14 cellular contexts compared by ENCODE assay signal in the genomic region with DNA sequence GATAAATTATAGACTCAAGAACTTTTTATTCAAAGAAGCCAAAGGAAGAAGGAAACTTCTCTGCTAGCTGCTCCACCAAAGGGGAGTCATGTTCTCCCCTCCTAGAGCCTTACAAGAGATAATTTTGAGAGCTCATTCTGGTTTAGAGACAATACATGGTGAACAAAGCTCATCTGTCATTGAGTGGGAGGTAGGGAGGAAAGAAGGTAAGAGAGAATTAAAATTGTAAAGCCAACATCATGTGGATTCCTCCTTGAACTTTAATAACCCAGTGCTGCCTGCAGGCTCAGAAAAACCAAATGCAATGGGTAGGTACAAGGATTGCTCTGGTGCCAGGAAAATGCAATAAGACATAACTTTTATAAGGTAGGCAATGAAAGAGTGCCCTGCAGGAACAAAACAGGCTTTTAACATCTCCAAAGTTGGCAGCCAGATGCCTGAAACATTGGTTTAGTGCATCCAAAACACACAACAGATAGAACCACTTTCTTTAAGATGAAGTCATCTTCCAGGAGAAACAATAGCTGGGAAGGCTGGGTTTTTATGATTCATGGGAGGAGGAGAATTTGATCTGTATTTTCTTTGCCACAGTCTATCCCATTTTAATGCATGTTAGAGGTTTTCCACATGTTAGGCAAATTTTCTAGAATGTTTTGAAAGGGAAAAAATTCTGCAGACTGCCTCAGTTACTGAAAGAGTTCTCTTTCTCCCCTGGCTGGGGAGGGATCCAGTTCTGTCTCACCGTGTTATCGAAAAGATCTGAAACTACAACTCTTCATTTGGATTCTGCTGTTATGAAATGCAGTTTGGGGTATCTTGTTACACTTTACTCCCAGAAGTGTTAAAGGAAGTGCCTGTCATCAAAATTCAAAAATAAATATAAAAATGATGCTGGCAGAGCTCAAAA. TPM values are rescaled to one million over a fixed set of nuclear protein-coding genes. Genes with fewer than 3 reads are reported as not detected.
DNase-seq lines count a peak whose midpoint lies in the region; ATAC-seq and TF ChIP-seq lines count a peak whose summit lies in the region.
"Had no signal": no experiment of that assay in that cellular context is flagged by ENCODE, and none has a peak within 500 bp of the region (broad histone marks: within the 10 kb centered on the region; RNA-seq: fewer than 3 reads in every experiment).

No MANE protein-coding gene starts in this region.

- peaks cover 54% of the 10 kb centered on the region for H3K4me1 Mint-ChIP-seq in activated naive CD4-positive, alpha-beta T cell treated with anti-CD3 and anti-CD28 coated beads for 36 hours (ENCODE audit: low read depth)

- H3K9me3 Mint-ChIP-seq in activated naive CD4-positive, alpha-beta T cell treated with anti-CD3 and anti-CD28 coated beads for 36 hours, result no peaks in the 10 kb centered on the region
- no peaks in the 10 kb centered on the region for H3K9me3 Mint-ChIP-seq in activated naive CD4-positive, alpha-beta T cell treated with anti-CD3 and anti-CD28 coated beads, Interleukin-2, amount 50 U/mL, for 72 hours

- peaks cover 13 to 44% (median 26%) of the 10 kb centered on the region in 3 donors for H3K4me1 ChIP-seq in esophagus squamous epithelium
- H3K4me1 ChIP-seq: HAP-1 had no signal

- no peak for DNase-seq in activated naive CD4-positive, alpha-beta T cell treated with anti-CD3 and anti-CD28 coated beads for 36 hours
- no peak for DNase-seq in activated naive CD4-positive, alpha-beta T cell treated with anti-CD3 and anti-CD28 coated beads, Interleukin-2, amount 50 U/mL, for 72 hours (ENCODE audit: low spot score in 2 of 2)
- DNase-seq in SK-N-MC (ENCODE audit: low read depth, low spot score) (no peak), esophagus squamous epithelium (lab: John Stamatoyannopoulos, UW) (no peak), superior temporal gyrus (ENCODE audit: extremely low spot score) (peak; percentile 24), amygdala (lab: John Stamatoyannopoulos, UW) (no peak)
- no peak for DNase-seq in activated CD4-positive, CD25-positive, alpha-beta regulatory T cell (lab: John Stamatoyannopoulos, UW)
- DNase-seq: activated CD4-positive, alpha-beta T cell treated with anti-CD3 and anti-CD28 coated beads, Interleukin-2, amount 50 U/mL, for 4 hours; AML-193; heart left ventricle; spleen had no signal

- H3K36me3 ChIP-seq in SK-N-MC (ENCODE audit: insufficient read depth, low read length) (no peaks in the 10 kb centered on the region), esophagus squamous epithelium (no peaks in the 10 kb centered on the region)
- H3K36me3 ChIP-seq: HAP-1, heart left ventricle, spleen had no signal

- TF ChIP-seq CTCF in esophagus squamous epithelium (IDR thresholded peaks at IDR 0.05), result no peak

- CTCF ChIA-PET in activated naive CD4-positive, alpha-beta T cell treated with anti-CD3 and anti-CD28 coated beads for 36 hours (lab: Charles Lee), result interaction anchor here (0.6 to 9.7 kb wide), 6 partner anchors 11 to 611 kb away, joined by 3 to 105 read pairs (median 3); partner anchors contain the start of gene ARHGEF3

- no peaks in the 10 kb centered on the region for H3K27me3 Mint-ChIP-seq in activated naive CD4-positive, alpha-beta T cell treated with anti-CD3 and anti-CD28 coated beads for 36 hours (ENCODE audit: low read depth)

- H3K27me3 ChIP-seq in esophagus squamous epithelium, result no peaks in the 10 kb centered on the region
- H3K27me3 ChIP-seq: heart left ventricle, spleen had no signal

- H3K27ac ChIP-seq in SK-N-MC (peak overlapping the region; percentile 74), esophagus squamous epithelium (peak overlapping the region in 3 of 4 donors; percentile 52 to 53 (median 53))

- intact Hi-C loops in activated naive CD4-positive, alpha-beta T cell treated with anti-CD3 and anti-CD28 coated beads for 36 hours (cut with micrococcal nuclease), result no loop called here
- intact Hi-C loops in esophagus squamous epithelium (cut with DNase I), result no loop called here

- WGBS in esophagus squamous epithelium, 2 donors, result 17 to 27% methylated on average over 2 of the region's 2 CpGs

- H3K4me3 ChIP-seq in SK-N-MC, result peak overlapping the region; percentile 40; the same call in 1 of the 2 replicates
- no peak overlapping the region for H3K4me3 ChIP-seq in esophagus squamous epithelium
- H3K4me3 ChIP-seq: HAP-1, heart left ventricle, spleen had no signal

- TF ChIP-seq POLR2A in esophagus squamous epithelium (IDR thresholded peaks at IDR 0.05), result no peak

- H3K36me3 Mint-ChIP-seq in activated naive CD4-positive, alpha-beta T cell treated with anti-CD3 and anti-CD28 coated beads for 36 hours (ENCODE audit: low read depth), result no peaks in the 10 kb centered on the region
- H3K36me3 Mint-ChIP-seq in activated naive CD4-positive, alpha-beta T cell treated with anti-CD3 and anti-CD28 coated beads, Interleukin-2, amount 50 U/mL, for 72 hours, result peaks cover 0 to 6% of the 10 kb centered on the region in 2 donors

- H3K9me3 ChIP-seq in SK-N-MC (ENCODE audit: low read depth, low read length) (no peaks in the 10 kb centered on the region), esophagus squamous epithelium (no peaks in the 10 kb centered on the region)
- H3K9me3 ChIP-seq: HAP-1, heart left ventricle, spleen had no signal

- no peak for ATAC-seq in activated naive CD4-positive, alpha-beta T cell treated with anti-CD3 and anti-CD28 coated beads, Interleukin-2, amount 50 U/mL, for 72 hours
- no peak for ATAC-seq in HG03432 (IDR thresholded peaks at IDR 0.05; ENCODE audit: unreplicated experiment)
- ATAC-seq: heart left ventricle, Right ventricle myocardium inferior had no signal

- H3K27ac Mint-ChIP-seq in activated naive CD4-positive, alpha-beta T cell treated with anti-CD3 and anti-CD28 coated beads for 36 hours, result peak overlapping the region; percentile 7
- H3K27ac Mint-ChIP-seq in activated naive CD4-positive, alpha-beta T cell treated with anti-CD3 and anti-CD28 coated beads, Interleukin-2, amount 50 U/mL, for 72 hours, result peak overlapping the region in 1 of 2 donors; percentile 40

- H3K4me3 Mint-ChIP-seq in activated naive CD4-positive, alpha-beta T cell treated with anti-CD3 and anti-CD28 coated beads for 36 hours, result no peak overlapping the region

- no peak overlapping the region for H3K9ac ChIP-seq in SK-N-MC (ENCODE audit: insufficient read length)

RNA-seq across cellular contexts. Expression of gene ARHGEF3, which starts 11.3 kb away (rescaled TPM):
- total RNA-seq in activated naive CD4-positive, alpha-beta T cell treated with anti-CD3 and anti-CD28 coated beads for 36 hours, result 10 to 100 TPM; 36.4 to 37.7 TPM
- 10 to 100 TPM; 35.7 to 54.0 TPM for total RNA-seq in activated naive CD4-positive, alpha-beta T cell treated with anti-CD3 and anti-CD28 coated beads, Interleukin-2, amount 50 U/mL, for 72 hours
- 10 to 100 TPM; 20.6 to 26.3 (median 24.7) TPM for total RNA-seq in esophagus squamous epithelium
